1 cellular context compared by ENCODE assay signal in genomic region chr9:95031711-95032461, GRCh38.
TF ChIP-seq lines count a peak whose summit lies in the region.

No MANE protein-coding gene starts in this region.

TF ChIP-seq in HepG2, 621 proteins besides CTCF, POLR2A, EP300 and RAD21 (continued from another document and continues in another):
- peak; percentile 93 for TF ChIP-seq ZNF503 (CRISPR knock-in tag; IDR thresholded peaks at IDR 0.05)
- TF ChIP-seq ZNF20 (CRISPR knock-in tag; IDR thresholded peaks at IDR 0.05), result no peak
- TF ChIP-seq ZBTB26 (CRISPR knock-in tag; IDR thresholded peaks at IDR 0.05; ENCODE audit: borderline replicate concordance), result peak; percentile 53; the same call in 1 of the 2 replicates
- no peak for TF ChIP-seq ZNF704 (CRISPR knock-in tag; IDR thresholded peaks at IDR 0.05; ENCODE audit: borderline replicate concordance)
- no peak for TF ChIP-seq ZNF572 (CRISPR knock-in tag; IDR thresholded peaks at IDR 0.05)
- no peak for TF ChIP-seq NRL (CRISPR knock-in tag; IDR thresholded peaks at IDR 0.05; ENCODE audit: borderline replicate concordance)
- 0 out of 4 replicates have a peak, but pooled peaks have one; percentile 27 to 34 for TF ChIP-seq HMGXB4 (CRISPR knock-in tag; IDR thresholded peaks at IDR 0.05; ENCODE audit: borderline replicate concordance in 1 of 2, low read depth in 1 of 2)
- TF ChIP-seq XRCC5 (optimal IDR thresholded peaks at IDR 0.05; ENCODE audit: low read length), result no peak
- peak; percentile 21; the same call in 1 of the 2 replicates for TF ChIP-seq ZNF670 (CRISPR knock-in tag; IDR thresholded peaks at IDR 0.05; ENCODE audit: borderline replicate concordance)
- peak; percentile 35; the same call in 1 of the 2 replicates for TF ChIP-seq ZNF275 (CRISPR knock-in tag; IDR thresholded peaks at IDR 0.05; ENCODE audit: borderline replicate concordance)
- TF ChIP-seq NFYC (CRISPR knock-in tag; IDR thresholded peaks at IDR 0.05), result no peak
- TF ChIP-seq KLF11 (CRISPR knock-in tag; IDR thresholded peaks at IDR 0.05), result peak; percentile 17; the same call in 1 of the 2 replicates
- TF ChIP-seq HMG20B (CRISPR knock-in tag; conservative IDR thresholded peaks at IDR 0.05), result peak; percentile 77; the same call in 1 of the 2 replicates
- TF ChIP-seq ZNF335 (CRISPR knock-in tag; IDR thresholded peaks at IDR 0.05), result 0 out of 2 replicates have a peak, but pooled peaks have one; percentile 32
- TF ChIP-seq ZNF549 (CRISPR knock-in tag; IDR thresholded peaks at IDR 0.05), result no peak
- TF ChIP-seq ZNF720 (CRISPR knock-in tag; IDR thresholded peaks at IDR 0.05), result no peak
- TF ChIP-seq USF2 (IDR thresholded peaks at IDR 0.05; ENCODE audit: low read depth, low read length), result no peak; the same call in 1 of the 2 replicates
- TF ChIP-seq USF2 (CRISPR knock-in tag; IDR thresholded peaks at IDR 0.05; ENCODE audit: borderline replicate concordance), result peak; percentile 55; the same call in 1 of the 2 replicates
- TF ChIP-seq ZNF10 (CRISPR knock-in tag; IDR thresholded peaks at IDR 0.05; ENCODE audit: borderline replicate concordance, low read depth), result no peak
- TF ChIP-seq FOXC1 (CRISPR knock-in tag; IDR thresholded peaks at IDR 0.05; ENCODE audit: borderline replicate concordance), result no peak
- TF ChIP-seq ZNF382 (CRISPR knock-in tag; IDR thresholded peaks at IDR 0.05; ENCODE audit: borderline replicate concordance), result no peak
- TF ChIP-seq HMGXB3 (CRISPR knock-in tag; IDR thresholded peaks at IDR 0.05; ENCODE audit: borderline replicate concordance), result no peak
- no peak for TF ChIP-seq ZNF619 (CRISPR knock-in tag; IDR thresholded peaks at IDR 0.05)
- no peak for TF ChIP-seq PLSCR1 (CRISPR knock-in tag; IDR thresholded peaks at IDR 0.05; ENCODE audit: borderline replicate concordance)
- 0 out of 2 replicates have a peak, but pooled peaks have one; percentile 12 for TF ChIP-seq ZNF263 (CRISPR knock-in tag; IDR thresholded peaks at IDR 0.05)
- no peak for TF ChIP-seq KLF13 (CRISPR knock-in tag; IDR thresholded peaks at IDR 0.05)
- TF ChIP-seq CEBPZ (IDR thresholded peaks at IDR 0.05; ENCODE audit: low read length), result no peak
- TF ChIP-seq ZNF878 (CRISPR knock-in tag; IDR thresholded peaks at IDR 0.05), result no peak
- no peak for TF ChIP-seq ZNF512 (CRISPR knock-in tag; IDR thresholded peaks at IDR 0.05)
- TF ChIP-seq ZNF780A (CRISPR knock-in tag; IDR thresholded peaks at IDR 0.05), result no peak
- TF ChIP-seq NONO (IDR thresholded peaks at IDR 0.05), result no peak
- no peak for TF ChIP-seq NONO (CRISPR knock-in tag; conservative IDR thresholded peaks at IDR 0.05)
- TF ChIP-seq HOMEZ (CRISPR knock-in tag; IDR thresholded peaks at IDR 0.05; ENCODE audit: low read depth), result peak; percentile 47; the same call in 1 of the 2 replicates
- 0 out of 2 replicates have a peak, but pooled peaks have one; percentile 20 for TF ChIP-seq TAF1 (CRISPR knock-in tag; IDR thresholded peaks at IDR 0.05)
- no peak for TF ChIP-seq ZNF773 (CRISPR knock-in tag; IDR thresholded peaks at IDR 0.05; ENCODE audit: borderline replicate concordance)
- peak; percentile 86 for TF ChIP-seq ZBTB7A (CRISPR knock-in tag; IDR thresholded peaks at IDR 0.05)
